ENCODE assay signal across 1 cellular context in the genomic region with DNA sequence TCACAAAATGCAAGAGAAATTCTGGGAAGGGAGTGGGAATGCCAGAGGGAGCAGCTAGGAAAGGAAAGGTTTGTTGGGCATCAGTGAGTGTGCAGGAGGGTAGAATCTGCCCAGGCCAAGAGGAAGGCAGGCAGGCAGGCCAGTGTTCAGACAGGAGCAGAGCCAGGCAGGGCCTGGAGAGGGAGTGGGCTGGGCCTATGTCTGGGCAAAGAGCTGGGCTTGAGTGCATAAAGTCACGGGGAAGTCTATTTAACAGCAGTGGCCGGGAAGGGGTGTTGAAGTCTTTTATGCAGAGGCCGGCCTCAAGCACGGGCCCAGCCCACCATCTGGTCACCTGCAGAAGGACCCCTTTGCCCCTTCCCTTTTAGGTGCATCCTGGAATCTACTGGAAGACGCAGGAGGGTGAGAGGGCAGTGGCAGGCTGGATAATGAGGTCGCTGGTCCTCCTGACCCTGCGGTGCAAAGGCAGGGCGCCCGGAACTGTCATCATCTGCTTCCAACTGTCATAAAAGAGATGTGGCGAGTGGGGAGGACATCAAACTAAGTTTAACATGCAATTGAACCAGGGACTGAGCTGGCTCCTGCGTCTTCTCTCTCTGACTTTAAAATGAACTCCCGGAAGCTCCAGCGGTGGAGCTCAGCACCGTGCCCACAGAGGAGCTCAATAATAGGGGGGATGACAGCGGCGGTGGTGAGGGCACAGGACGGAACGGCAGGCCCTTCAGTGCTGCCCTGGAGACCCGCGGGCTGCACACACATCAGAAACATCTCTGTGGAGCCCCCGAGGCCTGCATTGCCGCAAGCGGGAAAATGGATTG.
TF ChIP-seq lines count a peak whose summit lies in the region.

No MANE protein-coding gene starts in this region.

TF ChIP-seq in H1, 55 proteins besides CTCF, POLR2A, EP300 and RAD21:
- TF ChIP-seq SIRT6 (IDR thresholded peaks at IDR 0.05; ENCODE audit: low read length), result no peak
- no peak for TF ChIP-seq TEAD4 (IDR thresholded peaks at IDR 0.05; ENCODE audit: low read depth, low read length)
- TF ChIP-seq CBX5 (IDR thresholded peaks at IDR 0.05; ENCODE audit: low read depth, low read length), result no peak
- TF ChIP-seq TAF1 (IDR thresholded peaks at IDR 0.05; ENCODE audit: low read depth, low read length), result no peak
- no peak for TF ChIP-seq BRCA1 (IDR thresholded peaks at IDR 0.05; ENCODE audit: low read depth, low read length)
- no peak for TF ChIP-seq RBBP5 (IDR thresholded peaks at IDR 0.05; ENCODE audit: borderline replicate concordance, low read depth, low read length)
- no peak for TF ChIP-seq HDAC2 (IDR thresholded peaks at IDR 0.05; ENCODE audit: borderline replicate concordance in 1 of 2, low read depth in 2 of 2, low read length in 2 of 2)
- no peak for TF ChIP-seq TBP (IDR thresholded peaks at IDR 0.05; ENCODE audit: low read depth, low read length)
- TF ChIP-seq KDM4A (IDR thresholded peaks at IDR 0.05; ENCODE audit: low read depth, low read length, severe bottlenecking), result no peak
- TF ChIP-seq, protein P1, sequence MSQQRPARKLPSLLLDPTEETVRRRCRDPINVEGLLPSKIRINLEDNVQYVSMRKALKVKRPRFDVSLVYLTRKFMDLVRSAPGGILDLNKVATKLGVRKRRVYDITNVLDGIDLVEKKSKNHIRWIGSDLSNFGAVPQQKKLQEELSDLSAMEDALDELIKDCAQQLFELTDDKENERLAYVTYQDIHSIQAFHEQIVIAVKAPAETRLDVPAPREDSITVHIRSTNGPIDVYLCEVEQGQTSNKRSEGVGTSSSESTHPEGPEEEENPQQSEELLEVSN (IDR thresholded peaks at IDR 0.05), result no peak
- no peak for TF ChIP-seq SIX5 (IDR thresholded peaks at IDR 0.05; ENCODE audit: low read depth, low read length)
- no peak for TF ChIP-seq CHD2 (IDR thresholded peaks at IDR 0.05; ENCODE audit: low read length)
- TF ChIP-seq MAFK (IDR thresholded peaks at IDR 0.05; ENCODE audit: low read depth, low read length), result no peak
- TF ChIP-seq ZNF274 (IDR thresholded peaks at IDR 0.05; ENCODE audit: borderline replicate concordance, extremely low read depth, low read length), result no peak
- TF ChIP-seq, protein P2, sequence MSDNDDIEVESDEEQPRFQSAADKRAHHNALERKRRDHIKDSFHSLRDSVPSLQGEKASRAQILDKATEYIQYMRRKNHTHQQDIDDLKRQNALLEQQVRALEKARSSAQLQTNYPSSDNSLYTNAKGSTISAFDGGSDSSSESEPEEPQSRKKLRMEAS (IDR thresholded peaks at IDR 0.05), result no peak
- no peak for TF ChIP-seq NANOG (IDR thresholded peaks at IDR 0.05; ENCODE audit: insufficient read depth, low read depth, low read length, poor library complexity, severe bottlenecking)
- no peak for TF ChIP-seq GTF2F1 (IDR thresholded peaks at IDR 0.05; ENCODE audit: borderline replicate concordance, low read depth, low read length)
